Comparison of ENCODE assay signal across 8 cellular contexts in genomic region chr7:41955475-41956243, GRCh38.
DNase-seq lines count a peak whose midpoint lies in the region; ATAC-seq, FAIRE-seq and TF ChIP-seq lines count a peak whose summit lies in the region.

No MANE protein-coding gene starts in this region.

- no peaks in the 10 kb centered on the region for H3K4me1 Mint-ChIP-seq in CD8-positive, alpha-beta memory T cell

- peaks cover 15 to 22% of the 10 kb centered on the region in 2 donors for H3K4me1 ChIP-seq in kidney (ENCODE audit: control insufficient read depth in 1 of 2, insufficient read depth in 1 of 2, low read depth in 1 of 2, low read length in 2 of 2)
- no peaks in the 10 kb centered on the region for H3K4me1 ChIP-seq in CD8-positive, alpha-beta memory T cell (ENCODE audit: insufficient read depth, low read length)

- H3K36me3 ChIP-seq in MG63 (no peaks in the 10 kb centered on the region), kidney (ENCODE audit: control insufficient read depth in 1 of 2, insufficient read depth in 2 of 2, low read length in 2 of 2) (no peaks in the 10 kb centered on the region)
- no peaks in the 10 kb centered on the region for H3K36me3 ChIP-seq in CD8-positive, alpha-beta memory T cell (ENCODE audit: insufficient read depth, low read length)

- H3K27me3 ChIP-seq in MG63, result no peaks in the 10 kb centered on the region
- no peaks in the 10 kb centered on the region for H3K27me3 ChIP-seq in CD8-positive, alpha-beta memory T cell (ENCODE audit: insufficient read depth, low read length, poor library complexity, severe bottlenecking)

- H3K27ac Mint-ChIP-seq in CD8-positive, alpha-beta memory T cell, result no peak overlapping the region

- intact Hi-C loops in kidney (cut with DNase I), result no loop called here

- no peak overlapping the region for H3K4me3 ChIP-seq in MG63
- H3K4me3 ChIP-seq in cardiac fibroblast (replicated peaks in 1 of 2; ENCODE audit: low read depth in 2 of 2, low read length in 2 of 2), result peak overlapping the region in 1 of 2 donors; percentile 24
- H3K4me3 ChIP-seq in kidney (ENCODE audit: low read length in 2 of 2), result no peak overlapping the region
- H3K4me3 ChIP-seq in CD8-positive, alpha-beta memory T cell (ENCODE audit: low read length), result no peak overlapping the region

- H3K27ac ChIP-seq in kidney (ENCODE audit: low read depth in 2 of 2, low read length in 2 of 2), result peak overlapping the region in 1 of 2 donors; percentile 1
- H3K27ac ChIP-seq in CD8-positive, alpha-beta memory T cell (ENCODE audit: low read depth, low read length), result no peak overlapping the region

- peaks cover 0 to 3% (median 0%) of the 10 kb centered on the region in 5 donors for H3K9me3 Mint-ChIP-seq in CD8-positive, alpha-beta memory T cell

- no peak for ATAC-seq in GM21717 (IDR thresholded peaks at IDR 0.05; ENCODE audit: unreplicated experiment)
- no peak for ATAC-seq in HG03521 (IDR thresholded peaks at IDR 0.05; ENCODE audit: unreplicated experiment)

- no peak overlapping the region for H3K4me3 Mint-ChIP-seq in CD8-positive, alpha-beta memory T cell

- DNase-seq in ACHN, result peak; percentile 99
- peak; percentile 100 for DNase-seq in MG63
- DNase-seq in cardiac fibroblast (ENCODE audit: low read depth in 2 of 2), result peak; percentile 99 to 100
- DNase-seq in kidney, result peak; percentile 97
- peak; percentile 98 for DNase-seq in stromal cell of bone marrow (ENCODE audit: low read depth)
- no peak for DNase-seq in CD8-positive, alpha-beta memory T cell

- TF ChIP-seq CTCF in cardiac fibroblast (IDR thresholded peaks at IDR 0.05; ENCODE audit: low read depth, low read length), result no peak
- no peak for TF ChIP-seq CTCF in kidney (IDR thresholded peaks at IDR 0.05; ENCODE audit: borderline replicate concordance, extremely low read depth, insufficient read depth)

- H3K9me3 ChIP-seq in MG63 (no peaks in the 10 kb centered on the region), kidney (ENCODE audit: control insufficient read depth in 1 of 2, low read length in 2 of 2) (no peaks in the 10 kb centered on the region)
- H3K9me3 ChIP-seq in CD8-positive, alpha-beta memory T cell (ENCODE audit: low read length), result no peaks in the 10 kb centered on the region

- H3K9ac ChIP-seq in kidney (ENCODE audit: low read length in 2 of 2), result no peak overlapping the region

- CTCF ChIA-PET in CD8-positive, alpha-beta memory T cell (lab: Charles Lee), result interaction anchor here (1.0 kb wide), 1 partner anchor 12 kb away, joined by 4 read pairs; no protein-coding TSS in a partner anchor

- no peak for FAIRE-seq in kidney (lab: Jason Lieb, UNC)

- no peaks in the 10 kb centered on the region for H3K36me3 Mint-ChIP-seq in CD8-positive, alpha-beta memory T cell

- in situ Hi-C loops in ACHN (cut with HindIII; ENCODE audit: low pct_ligation_motif_present, low pct_unique_long_range_greater_than_20kb, low sequenced_read_pairs), result no loop called here

- H3K27me3 Mint-ChIP-seq in CD8-positive, alpha-beta memory T cell, result peaks cover 6 to 40% of the 10 kb centered on the region in 2 donors

- POLR2A ChIA-PET in CD8-positive, alpha-beta memory T cell (lab: Charles Lee), result no interaction called here

Comparison
In these comparisons a context has a peak if more than half of its experiments do, and no peak if none do; other contexts are left out.
1. DNase-seq: peak in ACHN (single experiment), MG63 (single experiment), cardiac fibroblast (2 of 2), kidney (single experiment) and stromal cell of bone marrow (single experiment); none in CD8-positive, alpha-beta memory T cell (0 of 5).